9 cellular contexts compared by ENCODE assay signal in genomic region chr9:134328841-134329575, GRCh38. TPM values are rescaled to one million over a fixed set of nuclear protein-coding genes. Genes with fewer than 3 reads are reported as not detected.
A peak's percentile ranks its signal among the peaks of the same experiment; 100 is the strongest.
DNase-seq lines count a peak whose midpoint lies in the region; ATAC-seq and TF ChIP-seq lines count a peak whose summit lies in the region.
"Had no signal": no experiment of that assay in that cellular context is flagged by ENCODE, and none has a peak within 500 bp of the region (broad histone marks: within the 10 kb centered on the region; RNA-seq: fewer than 3 reads in every experiment).

No MANE protein-coding gene starts in this region.

- ATAC-seq in body of pancreas (no peak), HG03565 (IDR thresholded peaks at IDR 0.05; ENCODE audit: unreplicated experiment) (no peak), HG03280 (IDR thresholded peaks at IDR 0.05; ENCODE audit: unreplicated experiment) (no peak)
- ATAC-seq in activated T-cell treated with anti-CD3 and anti-CD28 coated beads, Interleukin-2, amount 50 U/mL, for 4 hours = no peak

- peaks cover 17% of the 10 kb centered on the region for H3K4me1 Mint-ChIP-seq in activated T-cell treated with anti-CD3 and anti-CD28 coated beads, Interleukin-2, amount 50 U/mL, for 4 hours (ENCODE audit: low read depth)

- H4K20me1 ChIP-seq in GM23248 (ENCODE audit: insufficient read depth) = no peaks in the 10 kb centered on the region; the same call in 1 of the 2 replicates

- peak overlapping the region; percentile 85 for H3K4me3 ChIP-seq in GM23248
- H3K4me3 ChIP-seq in body of pancreas = no peak overlapping the region
- peak overlapping the region; percentile 92 for H3K4me3 ChIP-seq in skeletal muscle satellite cell (ENCODE audit: low read length)

- no peaks in the 10 kb centered on the region for H3K36me3 ChIP-seq in GM23248 (ENCODE audit: low read depth)
- no peaks in the 10 kb centered on the region for H3K36me3 ChIP-seq in body of pancreas (replicated peaks in 1 of 2; ENCODE audit: insufficient read depth in 1 of 2, low read depth in 2 of 2)
- no peaks in the 10 kb centered on the region for H3K36me3 ChIP-seq in skeletal muscle satellite cell (ENCODE audit: insufficient read depth, low read length)

- H3K4me3 Mint-ChIP-seq in activated T-cell treated with anti-CD3 and anti-CD28 coated beads, Interleukin-2, amount 50 U/mL, for 4 hours = no peak overlapping the region

- no peaks in the 10 kb centered on the region for H3K9me3 ChIP-seq in GM23248 (ENCODE audit: low read depth)
- no peaks in the 10 kb centered on the region for H3K9me3 ChIP-seq in body of pancreas
- no peaks in the 10 kb centered on the region for H3K9me3 ChIP-seq in skeletal muscle satellite cell (replicated peaks; ENCODE audit: low read length)

- intact Hi-C loops in body of pancreas (cut with DNase I) = no loop called here

- TF ChIP-seq POLR2A in body of pancreas (IDR thresholded peaks at IDR 0.05) = no peak

- H3K27me3 ChIP-seq in GM23248 (replicated peaks; ENCODE audit: insufficient read depth) (no peaks in the 10 kb centered on the region), body of pancreas (no peaks in the 10 kb centered on the region), skeletal muscle satellite cell (ENCODE audit: control insufficient read depth, insufficient read depth, low read length) (no peaks in the 10 kb centered on the region)

- H3F3A ChIP-seq in GM23248 (ENCODE audit: insufficient read depth) = peaks cover 4% of the 10 kb centered on the region; the same call in 1 of the 2 replicates

- H3K4me1 ChIP-seq in GM23248 (ENCODE audit: insufficient read depth) (peaks cover 18% of the 10 kb centered on the region), body of pancreas (peaks cover 84% of the 10 kb centered on the region), skeletal muscle satellite cell (ENCODE audit: control insufficient read depth, insufficient read depth, low read length) (peaks cover 45% of the 10 kb centered on the region)

- DNase-seq in GM23248 (peak; percentile 84), body of pancreas (peak in 3 of 4 donors; percentile 48 to 67 (median 64)), hepatic stellate cell (ENCODE audit: low spot score) (peak; percentile 66), middle frontal gyrus (ENCODE audit: extremely low spot score, low spot score) (no peak)
- DNase-seq in activated T-cell treated with anti-CD3 and anti-CD28 coated beads, Interleukin-2, amount 50 U/mL, for 4 hours = no peak
- DNase-seq: SHP77 treated with DMSO at 0.1 percent for 48 hours had no signal

- no peaks in the 10 kb centered on the region for H3K36me3 Mint-ChIP-seq in activated T-cell treated with anti-CD3 and anti-CD28 coated beads, Interleukin-2, amount 50 U/mL, for 4 hours (ENCODE audit: insufficient read depth)

- peak overlapping the region; percentile 25 for H2AFZ ChIP-seq in GM23248

- peak overlapping the region; percentile 83 for H3K4me2 ChIP-seq in GM23248 (ENCODE audit: unreplicated experiment)
- peak overlapping the region; percentile 92 for H3K4me2 ChIP-seq in skeletal muscle satellite cell (ENCODE audit: low read length)

- in situ Hi-C loops in GM23248 (cut with MboI) = no loop called here

- no peaks in the 10 kb centered on the region for H3K9me2 ChIP-seq in GM23248 (ENCODE audit: insufficient read depth)

- TF ChIP-seq CTCF in body of pancreas (IDR thresholded peaks at IDR 0.05) = no peak

- H3K9me3 Mint-ChIP-seq in activated T-cell treated with anti-CD3 and anti-CD28 coated beads, Interleukin-2, amount 50 U/mL, for 4 hours = no peaks in the 10 kb centered on the region

- H3K9ac ChIP-seq in GM23248 (peak overlapping the region; percentile 84), skeletal muscle satellite cell (ENCODE audit: low read depth, low read length) (peak overlapping the region; percentile 92)

- 4% methylated on average over 29 to 31 of the region's 31 CpGs for WGBS in GM23248 (ENCODE audit: low coverage in 1 of 2, low lambda C conversion rate in 2 of 2, missing lambda C conversion rate in 2 of 2), 2 experiments
- 2 to 18% methylated on average over 10 to 31 of the region's 31 CpGs for WGBS in body of pancreas, 2 donors

- H3K79me2 ChIP-seq in GM23248 (ENCODE audit: insufficient read depth) = peaks cover 72% of the 10 kb centered on the region

- peak overlapping the region; percentile 86 for H3K27ac ChIP-seq in GM23248
- H3K27ac ChIP-seq in body of pancreas = peak overlapping the region; percentile 71 to 87 (median 78)

- peaks cover 3% of the 10 kb centered on the region for H3K27me3 Mint-ChIP-seq in activated T-cell treated with anti-CD3 and anti-CD28 coated beads, Interleukin-2, amount 50 U/mL, for 4 hours (ENCODE audit: low read depth)

RNA-seq across cellular contexts. Expression of gene RXRA, which starts 2.8 kb away (rescaled TPM):
- total RNA-seq in GM23248 (2014; rRNA removed; shearing (Covaris generic)) = 26.1 and 34.8 TPM in 2 replicates
- polyA plus RNA-seq in GM23248 (2016; fragmentation: Nextera tagmentation; extraction: Ambion mirVana) = 3.5 and 3.9 TPM in 2 replicates
- 10 to 100 TPM; 31.4 to 41.9 TPM for total RNA-seq in body of pancreas
- 9.9 and 16.6 TPM in 2 replicates for total RNA-seq in skeletal muscle satellite cell (2012; rRNA removed)
- total RNA-seq in activated T-cell treated with anti-CD3 and anti-CD28 coated beads, Interleukin-2, amount 50 U/mL, for 4 hours = 1 to 10 TPM; 4.7 to 7.6 (median 4.7) TPM

Comparison
In these comparisons a context has a peak if more than half of its experiments do, and no peak if none do; other contexts are left out.
1. DNase-seq: peak in GM23248 (single experiment), body of pancreas (3 of 4) and hepatic stellate cell (single experiment); none in activated T-cell treated with anti-CD3 and anti-CD28 coated beads, Interleukin-2, amount 50 U/mL, for 4 hours (single experiment) and middle frontal gyrus (single experiment).
2. H3K4me3 ChIP-seq: peak in GM23248 (single experiment) and skeletal muscle satellite cell (single experiment); none in body of pancreas (0 of 2).